8 cellular contexts compared by ENCODE assay signal in genomic region chr5:40834849-40835787, GRCh38. TPM values are rescaled to one million over a fixed set of nuclear protein-coding genes. Genes with fewer than 3 reads are reported as not detected.
DNase-seq lines count a peak whose midpoint lies in the region; ATAC-seq, FAIRE-seq and TF ChIP-seq lines count a peak whose summit lies in the region.

Gene RPL37 (minus strand): TSS chr5:40835222. CDS start chr5:40835185, 37 bp downstream.

- H3K79me2 ChIP-seq in keratinocyte (ENCODE audit: control insufficient read depth, insufficient read depth, low read length), result peaks cover 49% of the 10 kb centered on the region

- peaks cover 29% of the 10 kb centered on the region for H4K20me1 ChIP-seq in keratinocyte (ENCODE audit: control insufficient read depth, extremely low read depth, insufficient read depth, low read length)

- FAIRE-seq in keratinocyte (lab: Jason Lieb, UNC), result peak; percentile 17

- peak within 1 kb of the TSS; percentile 95 for H3K27ac ChIP-seq in keratinocyte (ENCODE audit: control insufficient read depth, insufficient read depth, low read length)

- H3K27me3 ChIP-seq in keratinocyte (ENCODE audit: control insufficient read depth, extremely low read depth, insufficient read depth, low read length), result no peaks in the 10 kb centered on the region

- peak; percentile 98 for ATAC-seq in GM19043 (IDR thresholded peaks at IDR 0.05; ENCODE audit: low read depth, unreplicated experiment)
- ATAC-seq in HG03378 (IDR thresholded peaks at IDR 0.05; ENCODE audit: unreplicated experiment), result peak; percentile 96

- H3K9me3 ChIP-seq in keratinocyte (ENCODE audit: control insufficient read depth, low read depth, low read length), result no peaks in the 10 kb centered on the region

- H3K4me2 ChIP-seq in keratinocyte (ENCODE audit: control insufficient read depth, extremely low read depth, insufficient read depth, low read depth, low read length), result peak within 1 kb of the TSS; percentile 95

- peaks cover 3% of the 10 kb centered on the region for H3K9me1 ChIP-seq in keratinocyte (ENCODE audit: control insufficient read depth, extremely low read depth, insufficient read depth, low read length)

- H3K4me3 ChIP-seq in AG10803 (ENCODE audit: low read length) (peak within 1 kb of the TSS; percentile 99), keratinocyte (ENCODE audit: control insufficient read depth in 2 of 3, extremely low read depth in 1 of 3, insufficient read depth in 2 of 3, low read depth in 1 of 3, low read length in 3 of 3) (peak within 1 kb of the TSS; percentile 67 to 95 (median 83))

- H3K9ac ChIP-seq in keratinocyte (ENCODE audit: control insufficient read depth, extremely low read depth, insufficient read depth, low read length), result peak within 1 kb of the TSS; percentile 99

- peaks cover 29% of the 10 kb centered on the region for H3K4me1 ChIP-seq in keratinocyte (ENCODE audit: control insufficient read depth, extremely low read depth, insufficient read depth, low read length)

- DNase-seq in AG10803 (ENCODE audit: low read depth), result peak; percentile 98
- DNase-seq in NCI-H460 (ENCODE audit: extremely low read depth, low read depth), result peak; percentile 97
- peak; percentile 88 for DNase-seq in activated CD4-positive, CD25-positive, alpha-beta regulatory T cell treated with anti-CD3 and anti-CD28 coated beads, Interleukin-2, amount 50 U/mL, for 72 hours
- peak; percentile 61 to 88 for DNase-seq in cerebellar nuclear complex (lab: John Stamatoyannopoulos, UW)
- DNase-seq in keratinocyte (ENCODE audit: low read depth, low spot score), result peak; percentile 55
- DNase-seq in stimulated activated CD4-positive, alpha-beta T cell treated with anti-CD3 and anti-CD28 coated beads, Interleukin-15, amount 100 ng/mL, for 1 hour (ENCODE audit: low read depth in 1 of 2, low spot score in 1 of 2), result peak; percentile 80 to 82

- dilution Hi-C loops in keratinocyte (cut with MboI; ENCODE audit: extremely low pct_ligation_motif_present, low sequenced_read_pairs), result no loop called here

- no peak for TF ChIP-seq CTCF in AG10803 (conservative IDR thresholded peaks at IDR 0.05; ENCODE audit: low read length)
- TF ChIP-seq CTCF in keratinocyte (optimal IDR thresholded peaks at IDR 0.05 in 1 of 3, IDR thresholded peaks at IDR 0.05 in 1 of 3, conservative IDR thresholded peaks at IDR 0.05 in 1 of 3; ENCODE audit: extremely low read depth in 1 of 3, insufficient read depth in 2 of 3, low read length in 3 of 3), result no peak

- H2AFZ ChIP-seq in keratinocyte (ENCODE audit: control insufficient read depth, low read length), result peak within 1 kb of the TSS; percentile 91

- peaks cover 28 to 43% of the 10 kb centered on the region in 2 experiments for H3K36me3 ChIP-seq in keratinocyte (ENCODE audit: control insufficient read depth in 2 of 2, extremely low read depth in 1 of 2, insufficient read depth in 2 of 2, low read length in 2 of 2)

RNA-seq across cellular contexts. Expression of gene RPL37, which starts in this region (rescaled TPM):
- 4,417 and 5,544 TPM in 2 replicates for total RNA-seq in NCI-H460 (2014; rRNA removed; shearing (Covaris generic))
- polyA plus RNA-seq in NCI-H460 (2014; cell fraction: nucleus; rRNA removed), result 43.0 and 169 TPM in 2 replicates
- polyA plus RNA-seq in keratinocyte, result 987 to 3,530 TPM (median 3,448 TPM) in 3 replicates
- polyA plus RNA-seq in keratinocyte (2011; ENCODE audit: low read depth), result 1,351 TPM
- polyA plus RNA-seq in keratinocyte (2011; cell fraction: cytosol; rRNA removed), result 1,961 and 2,087 TPM in 2 replicates
- 352 and 410 TPM in 2 replicates for polyA plus RNA-seq in keratinocyte (2011; cell fraction: nucleus; rRNA removed)
- 2,787 and 3,051 TPM in 2 replicates for polyA plus RNA-seq in keratinocyte (2012; ENCODE audit: low replicate concordance)
- 360 to 2,042 TPM (median 1,647 TPM) in 3 replicates for polyA minus RNA-seq in keratinocyte
- 1,240 TPM for polyA minus RNA-seq in keratinocyte (2011; cell fraction: cytosol; rRNA and poly(A)+ RNA removed)
- 120 and 211 TPM in 2 replicates for polyA minus RNA-seq in keratinocyte (2011; cell fraction: nucleus; rRNA and poly(A)+ RNA removed)

Comparison
In these comparisons a context has a peak if more than half of its experiments do, and no peak if none do; other contexts are left out.
1. Peak in every context shown above with its lines: DNase-seq, ATAC-seq, H3K4me3 ChIP-seq and H3K27ac ChIP-seq.